ENCODE assay signal across 30 cellular contexts in genomic region chr7:127957886-127958285, GRCh38.
"Had no signal": no experiment of that assay in that cellular context is flagged by ENCODE, and none has a peak within 500 bp of the region (broad histone marks: within the 10 kb centered on the region; RNA-seq: fewer than 3 reads in every experiment).

No MANE protein-coding gene starts in this region.

- H3K27me3 Mint-ChIP-seq: activated CD4-positive, alpha-beta T cell treated with anti-CD3 and anti-CD28 coated beads, Interleukin-2, amount 10 ng/mL, durations not matched to agents 24 days and 14 days; activated naive CD8-positive, alpha-beta T cell treated with anti-CD3 and anti-CD28 coated beads, Interleukin-2, amount 50 U/mL, for 24 hours; T-cell had no signal

- H3K27ac Mint-ChIP-seq: activated CD4-positive, alpha-beta T cell treated with anti-CD3 and anti-CD28 coated beads, Interleukin-2, amount 10 ng/mL, durations not matched to agents 24 days and 14 days; activated naive CD4-positive, alpha-beta T cell treated with anti-CD3 and anti-CD28 coated beads, Interleukin-2, amount 50 U/mL, for 72 hours; activated naive CD8-positive, alpha-beta T cell treated with anti-CD3 and anti-CD28 coated beads, Interleukin-2, amount 50 U/mL, for 24 hours; T-cell had no signal

- H3K9me3 ChIP-seq: ascending aorta, body of pancreas had no signal

- H3K27me3 ChIP-seq: ascending aorta, body of pancreas had no signal

- H3K4me3 ChIP-seq: ascending aorta, body of pancreas had no signal

- ATAC-seq: activated naive CD4-positive, alpha-beta T cell treated with anti-CD3 and anti-CD28 coated beads, Interleukin-2, amount 50 U/mL, for 72 hours; activated naive CD8-positive, alpha-beta T cell treated with anti-CD3 and anti-CD28 coated beads, Interleukin-2, amount 50 U/mL, for 24 hours; activated T-cell treated with anti-CD3 and anti-CD28 coated beads, Interleukin-2, amount 50 U/mL, for 4 hours; body of pancreas; PC-3; T-cell had no signal

- FAIRE-seq: bronchial epithelial cell, RCC 7860 had no signal

- H3K4me1 ChIP-seq: ascending aorta had no signal

- H3K4me3 Mint-ChIP-seq: activated CD4-positive, alpha-beta T cell treated with anti-CD3 and anti-CD28 coated beads, Interleukin-2, amount 10 ng/mL, durations not matched to agents 24 days and 14 days; activated naive CD8-positive, alpha-beta T cell treated with anti-CD3 and anti-CD28 coated beads, Interleukin-2, amount 50 U/mL, for 24 hours; activated T-cell treated with anti-CD3 and anti-CD28 coated beads, Interleukin-2, amount 50 U/mL, for 4 hours; T-cell had no signal

- DNase-seq: activated CD4-positive, alpha-beta T cell treated with anti-CD3 and anti-CD28 coated beads, Interleukin-2, amount 10 ng/mL, durations not matched to agents 24 days and 14 days; activated CD4-positive, alpha-beta T cell treated with anti-CD3 and anti-CD28 coated beads, Interleukin-2, amount 50 U/mL, for 48 hours; activated CD4-positive, CD25-positive, alpha-beta regulatory T cell treated with anti-CD3 and anti-CD28 coated beads, Interleukin-2, amount 50 U/mL, for 72 hours; activated CD8-positive, alpha-beta memory T cell treated with anti-CD3 and anti-CD28 coated beads for 24 hours; activated effector memory CD4-positive, alpha-beta T cell treated with anti-CD3 and anti-CD28 coated beads, Interleukin-2, amount 50 U/mL, for 16 hours; activated naive CD4-positive, alpha-beta T cell treated with Interleukin-2 at 50 U/mL for 16 hours; activated naive CD8-positive, alpha-beta T cell treated with anti-CD3 and anti-CD28 coated beads, Interleukin-2, amount 50 U/mL, for 24 hours; activated T-cell treated with anti-CD3 and anti-CD28 coated beads, Interleukin-2, amount 50 U/mL, for 4 hours; amniotic stem cell; body of pancreas; central memory CD4-positive, alpha-beta T cell; Karpas-422; MM.1S; NCI-H1105; NCI-H1436; NCI-H1694 treated with DMSO at 0.1 percent for 48 hours; NCI-H2081; NCI-H2171; NCI-H2227 treated with DMSO at 0.1 percent for 48 hours; NCI-H446 treated with DMSO at 0.1 percent for 48 hours; NCI-H524 treated with DMSO at 0.1 percent for 48 hours; NCI-H82; PC-3; SHP77; T-cell; T-helper 2 cell had no signal

- H3K4me1 Mint-ChIP-seq: T-cell had no signal

- H3K27ac ChIP-seq: ascending aorta, body of pancreas had no signal

- H3K36me3 ChIP-seq: ascending aorta had no signal
